Comparison of ENCODE assay signal across 8 cellular contexts in genomic region chr12:106841471-106842302, GRCh38.
DNase-seq lines count a peak whose midpoint lies in the region; ATAC-seq and TF ChIP-seq lines count a peak whose summit lies in the region.

No MANE protein-coding gene starts in this region.

- no peaks in the 10 kb centered on the region for H3K27me3 ChIP-seq in Peyer's patch

- intact Hi-C loops in left colon (cut with DNase I, micrococcal nuclease), result loop anchor here in 1 of 2 donors (10.0 kb wide), 1 partner anchor 457 kb away; no protein-coding TSS in a partner anchor

- peak; percentile 24 to 67 (median 60) for TF ChIP-seq CTCF in Peyer's patch (IDR thresholded peaks at IDR 0.05)
- peak; percentile 61 for TF ChIP-seq CTCF in cardiac fibroblast (IDR thresholded peaks at IDR 0.05; ENCODE audit: low read depth, low read length)

- H3K27me3 Mint-ChIP-seq in stimulated activated naive CD8-positive, alpha-beta T cell treated with anti-CD3 and anti-CD28 coated beads, Interleukin-15, amount 100 ng/mL, for 72 hours, result no peaks in the 10 kb centered on the region

- no peak overlapping the region for H3K4me3 ChIP-seq in Peyer's patch
- H3K4me3 ChIP-seq in cardiac fibroblast (replicated peaks in 1 of 2; ENCODE audit: low read depth in 2 of 2, low read length in 2 of 2), result no peak overlapping the region

- H3K4me1 Mint-ChIP-seq in stimulated activated naive CD8-positive, alpha-beta T cell treated with anti-CD3 and anti-CD28 coated beads, Interleukin-15, amount 100 ng/mL, for 72 hours, result peaks cover 6% of the 10 kb centered on the region

- ATAC-seq in left colon (peak; percentile 73), GM18858 (IDR thresholded peaks at IDR 0.05; ENCODE audit: unreplicated experiment) (no peak)
- ATAC-seq in stimulated activated naive CD8-positive, alpha-beta T cell treated with anti-CD3 and anti-CD28 coated beads, Interleukin-15, amount 100 ng/mL, for 72 hours, result peak; percentile 60

- H3K9me3 ChIP-seq in Peyer's patch, result no peaks in the 10 kb centered on the region

- no peak overlapping the region for H3K27ac ChIP-seq in Peyer's patch

- no peaks in the 10 kb centered on the region for H3K9me3 Mint-ChIP-seq in stimulated activated naive CD8-positive, alpha-beta T cell treated with anti-CD3 and anti-CD28 coated beads, Interleukin-15, amount 100 ng/mL, for 72 hours

- peaks cover 0 to 23% (median 0%) of the 10 kb centered on the region in 3 donors for H3K36me3 ChIP-seq in Peyer's patch

- TF ChIP-seq POLR2A in Peyer's patch (IDR thresholded peaks at IDR 0.05), result no peak

- H3K4me3 Mint-ChIP-seq in stimulated activated naive CD8-positive, alpha-beta T cell treated with anti-CD3 and anti-CD28 coated beads, Interleukin-15, amount 100 ng/mL, for 72 hours, result no peak overlapping the region

- no peaks in the 10 kb centered on the region for H3K4me1 ChIP-seq in Peyer's patch

- DNase-seq in NCI-H1092 treated with DMSO at 0.1 percent for 48 hours (lab: John Stamatoyannopoulos, UW) (peak; percentile 26), NCI-H1092 (lab: John Stamatoyannopoulos, UW) (no peak), HT-29 (ENCODE audit: low spot score) (peak; percentile 66), Peyer's patch (peak in 1 of 3 donors; percentile 54), cardiac fibroblast (ENCODE audit: low read depth in 2 of 2) (peak; percentile 69), left colon (peak in 1 of 2 donors; percentile 41)
- DNase-seq in stimulated activated naive CD8-positive, alpha-beta T cell treated with anti-CD3 and anti-CD28 coated beads, Interleukin-15, amount 100 ng/mL, for 72 hours, result no peak

- no peak overlapping the region for H3K27ac Mint-ChIP-seq in stimulated activated naive CD8-positive, alpha-beta T cell treated with anti-CD3 and anti-CD28 coated beads, Interleukin-15, amount 100 ng/mL, for 72 hours

Comparison
In these comparisons a context has a peak if more than half of its experiments do, and no peak if none do; other contexts are left out.
1. DNase-seq: peak in NCI-H1092 treated with DMSO at 0.1 percent for 48 hours (single experiment), HT-29 (single experiment) and cardiac fibroblast (2 of 2); none in NCI-H1092 (single experiment) and stimulated activated naive CD8-positive, alpha-beta T cell treated with anti-CD3 and anti-CD28 coated beads, Interleukin-15, amount 100 ng/mL, for 72 hours (0 of 2).